In genomic region chr15:59532770-59533379, GRCh38 we compare ENCODE assay signal across 9 cellular contexts.
DNase-seq lines count a peak whose midpoint lies in the region; ATAC-seq, FAIRE-seq and TF ChIP-seq lines count a peak whose summit lies in the region.
"Had no signal": no experiment of that assay in that cellular context is flagged by ENCODE, and none has a peak within 500 bp of the region (broad histone marks: within the 10 kb centered on the region; RNA-seq: fewer than 3 reads in every experiment).

No MANE protein-coding gene starts in this region.

- no peak overlapping the region for H3K27ac Mint-ChIP-seq in Calu3 (ENCODE audit: unreplicated experiment)
- H3K27ac Mint-ChIP-seq in astrocyte (ENCODE audit: unreplicated experiment) = no peak overlapping the region

- H3K36me3 ChIP-seq in HAP-1 (replicated peaks) = no peaks in the 10 kb centered on the region
- no peaks in the 10 kb centered on the region for H3K36me3 ChIP-seq in astrocyte (ENCODE audit: insufficient read depth, low read length)
- no peaks in the 10 kb centered on the region for H3K36me3 ChIP-seq in kidney (ENCODE audit: control insufficient read depth in 1 of 2, insufficient read depth in 2 of 2, low read length in 2 of 2)
- H3K36me3 ChIP-seq in thyroid gland = no peaks in the 10 kb centered on the region

- H3K79me2 ChIP-seq in astrocyte (ENCODE audit: insufficient read depth, low read length) = no peaks in the 10 kb centered on the region

- H3K27me3 Mint-ChIP-seq in Calu3 (ENCODE audit: unreplicated experiment) (no peaks in the 10 kb centered on the region), astrocyte (ENCODE audit: low read depth, unreplicated experiment) (peaks cover 13% of the 10 kb centered on the region)

- TF ChIP-seq CTCF in Calu3 (IDR thresholded peaks at IDR 0.05; ENCODE audit: unreplicated experiment) (peak; percentile 77), astrocyte (IDR thresholded peaks at IDR 0.05; ENCODE audit: insufficient read depth, low read depth, low read length) (peak; percentile 80), kidney (IDR thresholded peaks at IDR 0.05; ENCODE audit: borderline replicate concordance, extremely low read depth, insufficient read depth) (peak; percentile 64), thyroid gland (IDR thresholded peaks at IDR 0.05) (peak; percentile 39 to 82 (median 64))

- no peak for TF ChIP-seq POLR2A in thyroid gland (IDR thresholded peaks at IDR 0.05)

- no peaks in the 10 kb centered on the region for H3K27me3 ChIP-seq in HAP-1 (ENCODE audit: low read depth)
- peaks cover 8% of the 10 kb centered on the region for H3K27me3 ChIP-seq in astrocyte (ENCODE audit: insufficient read depth, low read length)
- H3K27me3 ChIP-seq in thyroid gland = no peaks in the 10 kb centered on the region

- peaks cover 73% of the 10 kb centered on the region for H3K4me1 Mint-ChIP-seq in Calu3 (ENCODE audit: low read depth, unreplicated experiment)
- H3K4me1 Mint-ChIP-seq in astrocyte (ENCODE audit: low read depth, unreplicated experiment) = no peaks in the 10 kb centered on the region

- H3K9me3 ChIP-seq in HAP-1 (no peaks in the 10 kb centered on the region), astrocyte (ENCODE audit: insufficient read depth, low read depth, low read length) (no peaks in the 10 kb centered on the region), kidney (ENCODE audit: control insufficient read depth in 1 of 2, low read length in 2 of 2) (no peaks in the 10 kb centered on the region), thyroid gland (no peaks in the 10 kb centered on the region)

- H3K27ac ChIP-seq in astrocyte (ENCODE audit: low read depth, low read length) = no peak overlapping the region
- no peak overlapping the region for H3K27ac ChIP-seq in kidney (ENCODE audit: low read depth in 2 of 2, low read length in 2 of 2)
- H3K27ac ChIP-seq in thyroid gland = peak overlapping the region; percentile 38 to 55 (median 46)
- H3K27ac ChIP-seq: skin epidermis had no signal

- no peak for FAIRE-seq in astrocyte (lab: Jason Lieb, UNC)
- peak; percentile 13 for FAIRE-seq in kidney (lab: Jason Lieb, UNC)

- intact Hi-C loops in Calu3 (cut with micrococcal nuclease; ENCODE audit: unreplicated experiment) = loop anchor here (1.0 to 5.0 kb wide), 3 partner anchors 83 to 104 kb away; no protein-coding TSS in a partner anchor
- intact Hi-C loops in kidney (cut with DNase I) = no loop called here
- intact Hi-C loops in thyroid gland (cut with DNase I) = loop anchor here (10.0 kb wide), 1 partner anchor 82 kb away; the partner anchor contains the start of gene GCNT3

- no TSS peak for BruUV-seq in Calu3 (replicated peaks; lab: Mats Ljungman, UMichigan)

- H3K9me3 Mint-ChIP-seq in Calu3 (ENCODE audit: low read depth, unreplicated experiment) = no peaks in the 10 kb centered on the region
- no peaks in the 10 kb centered on the region for H3K9me3 Mint-ChIP-seq in astrocyte (ENCODE audit: unreplicated experiment)

- 14 to 15% methylated on average over 8 of the region's 8 CpGs for WGBS in thyroid gland, 2 donors

- no peak overlapping the region for H3K4me2 ChIP-seq in astrocyte (ENCODE audit: low read length)

- H2AFZ ChIP-seq in astrocyte (ENCODE audit: low read depth, low read length) = no peak overlapping the region

- DNase-seq in Calu3 (peak; percentile 67), HAP-1 (ENCODE audit: low spot score in 2 of 2) (peak; percentile 51 to 68), NCI-H748 treated with DMSO at 0.1 percent for 48 hours (lab: John Stamatoyannopoulos, UW) (peak; percentile 1), astrocyte (ENCODE audit: low read depth) (no peak), kidney (no peak), thyroid gland (peak; percentile 37 to 48), putamen (ENCODE audit: low spot score) (no peak)

- H4K20me1 ChIP-seq in astrocyte (ENCODE audit: insufficient read depth, low read length) = no peaks in the 10 kb centered on the region

- in situ Hi-C loops in HAP-1 (cut with MboI; ENCODE audit: low sequenced_read_pairs) = loop anchor here (10.0 kb wide), 1 partner anchor 92 kb away; no protein-coding TSS in a partner anchor

- H3K36me3 Mint-ChIP-seq in Calu3 (ENCODE audit: insufficient read depth, unreplicated experiment) (peaks cover 4% of the 10 kb centered on the region), astrocyte (ENCODE audit: low read depth, unreplicated experiment) (no peaks in the 10 kb centered on the region)

- ATAC-seq in GM19324 (IDR thresholded peaks at IDR 0.05; ENCODE audit: low FRiP score, unreplicated experiment) = no peak

- CTCF ChIA-PET in Calu3 (lab: Charles Lee) = interaction anchor here (0.6 to 4.3 kb wide), 18 partner anchors 21 to 197 kb away, joined by 3 to 81 read pairs (median 4); partner anchors contain the start of genes GCNT3 and GTF2A2

- H3K4me3 ChIP-seq in HAP-1 (no peak overlapping the region), astrocyte (ENCODE audit: insufficient read depth, low read depth, low read length) (no peak overlapping the region), kidney (ENCODE audit: low read length in 2 of 2) (no peak overlapping the region), thyroid gland (replicated peaks in 1 of 3) (no peak overlapping the region)
- H3K4me3 ChIP-seq: skin epidermis had no signal

- H3K9ac ChIP-seq in astrocyte (ENCODE audit: low read length) (no peak overlapping the region), kidney (ENCODE audit: low read length in 2 of 2) (no peak overlapping the region)

- H3K4me1 ChIP-seq in HAP-1 = peaks cover 3% of the 10 kb centered on the region
- H3K4me1 ChIP-seq in astrocyte (ENCODE audit: insufficient read depth, low read length) = no peaks in the 10 kb centered on the region
- no peaks in the 10 kb centered on the region for H3K4me1 ChIP-seq in kidney (ENCODE audit: control insufficient read depth in 1 of 2, insufficient read depth in 1 of 2, low read depth in 1 of 2, low read length in 2 of 2)
- peaks cover 0 to 5% of the 10 kb centered on the region in 2 donors for H3K4me1 ChIP-seq in thyroid gland

- H3K4me3 Mint-ChIP-seq in Calu3 (ENCODE audit: low read depth, unreplicated experiment) (no peak overlapping the region), astrocyte (ENCODE audit: unreplicated experiment) (peak overlapping the region; percentile 15)

Comparison
In these comparisons a context has a peak if more than half of its experiments do, and no peak if none do; other contexts are left out.
1. DNase-seq: peak in Calu3 (single experiment), HAP-1 (2 of 2), NCI-H748 treated with DMSO at 0.1 percent for 48 hours (single experiment) and thyroid gland (2 of 2); none in astrocyte (single experiment), kidney (single experiment) and putamen (single experiment).
2. H3K27ac ChIP-seq: peak in thyroid gland (3 of 3); none in astrocyte (single experiment) and kidney (0 of 2).
3. Peak in every context shown above with its lines, with median percentiles within 50 percentile points of each other: CTCF ChIP-seq.